Comparison of ENCODE assay signal across 10 cellular contexts in genomic region chr7:50393547-50394252, GRCh38. TPM values are rescaled to one million over a fixed set of nuclear protein-coding genes. Genes with fewer than 3 reads are reported as not detected.
DNase-seq lines count a peak whose midpoint lies in the region; ATAC-seq and TF ChIP-seq lines count a peak whose summit lies in the region.
"Had no signal": no experiment of that assay in that cellular context is flagged by ENCODE, and none has a peak within 500 bp of the region (broad histone marks: within the 10 kb centered on the region; RNA-seq: fewer than 3 reads in every experiment).

No MANE protein-coding gene starts in this region.

- intact Hi-C loops in naive thymus-derived CD4-positive, alpha-beta T cell (cut with micrococcal nuclease) = loop anchor here (1.0 to 2.0 kb wide), 4 partner anchors 12 to 285 kb away; no protein-coding TSS in a partner anchor

- H3K4me1 ChIP-seq in naive thymus-derived CD4-positive, alpha-beta T cell (ENCODE audit: control insufficient read depth in 2 of 2, insufficient read depth in 2 of 2, low read length in 2 of 2) = peaks cover 68 to 78% of the 10 kb centered on the region in 2 donors

- H3K4me3 ChIP-seq in naive thymus-derived CD4-positive, alpha-beta T cell (ENCODE audit: low read length) = peak overlapping the region; percentile 34
- no peak overlapping the region for H3K4me3 ChIP-seq in WERI-Rb-1 (ENCODE audit: low read depth, low read length)

- H3K27ac ChIP-seq in naive thymus-derived CD4-positive, alpha-beta T cell (ENCODE audit: low read depth, low read length) = peak overlapping the region; percentile 60
- H3K27ac ChIP-seq in WERI-Rb-1 = no peak overlapping the region
- H3K27ac ChIP-seq: VCaP had no signal

- POLR2A ChIA-PET in naive thymus-derived CD4-positive, alpha-beta T cell (lab: Charles Lee) = interaction anchor here (0.8 to 2.0 kb wide), 9 partner anchors 13 to 188 kb away, joined by 3 to 9 read pairs (median 3); partner anchors contain the start of gene FIGNL1

- H3K27me3 Mint-ChIP-seq in naive thymus-derived CD4-positive, alpha-beta T cell = no peaks in the 10 kb centered on the region

- H3K4me1 Mint-ChIP-seq in naive thymus-derived CD4-positive, alpha-beta T cell = peaks cover 57 to 97% (median 95%) of the 10 kb centered on the region in 7 donors

- CTCF ChIA-PET in naive thymus-derived CD4-positive, alpha-beta T cell (lab: Charles Lee) = interaction anchor here (0.9 to 2.1 kb wide), 4 partner anchors 17 to 158 kb away, joined by 3 to 4 read pairs (median 4); no protein-coding TSS in a partner anchor

- H3K9me3 Mint-ChIP-seq in naive thymus-derived CD4-positive, alpha-beta T cell = peaks cover 0 to 3% (median 0%) of the 10 kb centered on the region in 11 donors

- peaks cover 29 to 83% (median 32%) of the 10 kb centered on the region in 3 experiments for H3K36me3 ChIP-seq in naive thymus-derived CD4-positive, alpha-beta T cell (ENCODE audit: control insufficient read depth in 2 of 3, insufficient read depth in 3 of 3, low read length in 3 of 3)
- no peaks in the 10 kb centered on the region for H3K36me3 ChIP-seq in WERI-Rb-1

- peak overlapping the region; percentile 65 to 85 (median 80) for H3K4me3 Mint-ChIP-seq in naive thymus-derived CD4-positive, alpha-beta T cell

- H3K9me3 ChIP-seq in naive thymus-derived CD4-positive, alpha-beta T cell (ENCODE audit: control insufficient read depth in 2 of 3, low read length in 3 of 3) = no peaks in the 10 kb centered on the region
- no peaks in the 10 kb centered on the region for H3K9me3 ChIP-seq in WERI-Rb-1 (ENCODE audit: severe bottlenecking)

- DNase-seq in activated CD8-positive, alpha-beta memory T cell treated with anti-CD3 and anti-CD28 coated beads for 24 hours = peak; percentile 71
- peak in 8 of 9 donors; percentile 41 to 72 (median 58) for DNase-seq in naive thymus-derived CD4-positive, alpha-beta T cell
- DNase-seq in activated CD4-positive, CD25-positive, alpha-beta regulatory T cell treated with anti-CD3 and anti-CD28 coated beads, Interleukin-2, amount 50 U/mL, for 72 hours = no peak
- DNase-seq in occipital lobe (lab: John Stamatoyannopoulos, UW) (no peak), WERI-Rb-1 (no peak), NCI-H1048 (lab: John Stamatoyannopoulos, UW) (no peak)
- DNase-seq: NCI-H146 had no signal

- ATAC-seq in GM18498 (IDR thresholded peaks at IDR 0.05; ENCODE audit: unreplicated experiment) (peak; percentile 37), HG02885 (IDR thresholded peaks at IDR 0.05; ENCODE audit: poor library complexity, unreplicated experiment) (peak; percentile 46)
- peak; percentile 85 for ATAC-seq in naive thymus-derived CD4-positive, alpha-beta T cell

- no peak for TF ChIP-seq CTCF in WERI-Rb-1 (IDR thresholded peaks at IDR 0.05; ENCODE audit: low read depth, low read length)

- H3K27me3 ChIP-seq in naive thymus-derived CD4-positive, alpha-beta T cell (ENCODE audit: control insufficient read depth in 2 of 2, insufficient read depth in 2 of 2, low read length in 2 of 2) = no peaks in the 10 kb centered on the region
- H3K27me3 ChIP-seq in WERI-Rb-1 (ENCODE audit: insufficient read depth, low read depth, severe bottlenecking) = no peaks in the 10 kb centered on the region

- peak overlapping the region; percentile 88 to 98 (median 95) for H3K27ac Mint-ChIP-seq in naive thymus-derived CD4-positive, alpha-beta T cell

- peaks cover 35 to 90% (median 68%) of the 10 kb centered on the region in 5 donors for H3K36me3 Mint-ChIP-seq in naive thymus-derived CD4-positive, alpha-beta T cell

RNA-seq across cellular contexts. Expression of gene FIGNL1, which starts 56.5 kb away (rescaled TPM):
- 10 to 100 TPM in 3 of 5 experiments, 1 to 10 TPM in 2; 7.7 to 30.2 (median 14.3) TPM for total RNA-seq in naive thymus-derived CD4-positive, alpha-beta T cell
- 10 to 100 TPM in 1 of 2 donors, 1 to 10 TPM in 1; 9.1 to 10.3 TPM for polyA plus RNA-seq in naive thymus-derived CD4-positive, alpha-beta T cell
- 47.7 TPM for total RNA-seq in occipital lobe

Comparison
In these comparisons a context has a peak if more than half of its experiments do, and no peak if none do; other contexts are left out.
1. DNase-seq: peak in activated CD8-positive, alpha-beta memory T cell treated with anti-CD3 and anti-CD28 coated beads for 24 hours (single experiment) and naive thymus-derived CD4-positive, alpha-beta T cell (8 of 9); none in activated CD4-positive, CD25-positive, alpha-beta regulatory T cell treated with anti-CD3 and anti-CD28 coated beads, Interleukin-2, amount 50 U/mL, for 72 hours (single experiment), occipital lobe (single experiment), WERI-Rb-1 (single experiment) and NCI-H1048 (single experiment).
2. Peak in every context shown above with its lines, with median percentiles within 50 percentile points of each other: ATAC-seq.